ENCODE assay signal across 9 cellular contexts in genomic region chr9:14316574-14317304, GRCh38. TPM values are rescaled to one million over a fixed set of nuclear protein-coding genes. Genes with fewer than 3 reads are reported as not detected.
DNase-seq lines count a peak whose midpoint lies in the region; ATAC-seq, FAIRE-seq and TF ChIP-seq lines count a peak whose summit lies in the region.
"Had no signal": no experiment of that assay in that cellular context is flagged by ENCODE, and none has a peak within 500 bp of the region (broad histone marks: within the 10 kb centered on the region; RNA-seq: fewer than 3 reads in every experiment).

No MANE protein-coding gene starts in this region.

- H3K36me3 ChIP-seq in ES-I3 (ENCODE audit: insufficient read depth, low read length): no peaks in the 10 kb centered on the region
- H3K36me3 ChIP-seq in Panc1 (ENCODE audit: control insufficient read depth, insufficient read depth, low read length): no peaks in the 10 kb centered on the region
- no peaks in the 10 kb centered on the region for H3K36me3 ChIP-seq in prostate gland

- H3K27me3 ChIP-seq in Panc1 (ENCODE audit: control insufficient read depth, insufficient read depth, low read length): no peaks in the 10 kb centered on the region
- no peaks in the 10 kb centered on the region for H3K27me3 ChIP-seq in prostate gland (replicated peaks; ENCODE audit: insufficient read depth)

- no peaks in the 10 kb centered on the region for H3K9me3 ChIP-seq in ES-I3 (ENCODE audit: control insufficient read depth, insufficient read depth, low read length)
- no peaks in the 10 kb centered on the region for H3K9me3 ChIP-seq in Panc1 (ENCODE audit: control insufficient read depth, insufficient read depth, low read depth, low read length)
- no peaks in the 10 kb centered on the region for H3K9me3 ChIP-seq in prostate gland

- in situ Hi-C loops in Panc1 (cut with HindIII; ENCODE audit: low pct_unique_long_range_greater_than_20kb, low sequenced_read_pairs): no loop called here

- CTCF ChIA-PET in Panc1 (lab: Charles Lee): no interaction called here

- H3K27ac ChIP-seq in Panc1 (ENCODE audit: low read length) (peak overlapping the region; percentile 84), prostate gland (peak overlapping the region; percentile 98 to 99)

- BruUV-seq in Panc1 (replicated peaks; lab: Mats Ljungman, UMichigan): no TSS peak

- FAIRE-seq in urothelium cell line (lab: Jason Lieb, UNC): no peak

- H3K9ac ChIP-seq in ES-I3 (ENCODE audit: low read depth, low read length): peak overlapping the region; percentile 91

- DNase-seq in Panc1 (ENCODE audit: low read depth, low spot score) (no peak), globus pallidus (ENCODE audit: low spot score) (peak; percentile 68), prostate gland (ENCODE audit: low spot score) (no peak), urothelium cell line (ENCODE audit: low spot score) (no peak)
- DNase-seq in stimulated activated CD4-positive, alpha-beta T cell treated with anti-CD3 and anti-CD28 coated beads, Interleukin-1b, Interleukin-23, amount 100 ng/mL, for 48 hours: no peak
- DNase-seq: KG1 had no signal

- 36% methylated on average over 8 of the region's 8 CpGs for WGBS in prostate gland

- POLR2A ChIA-PET in Panc1 (lab: Charles Lee): interaction anchor here (0.7 kb wide), 1 partner anchor 40 kb away, joined by 4 read pairs; no protein-coding TSS in a partner anchor

- intact Hi-C loops in Panc1 (cut with micrococcal nuclease; ENCODE audit: unreplicated experiment) (no loop called here), prostate gland (cut with DNase I) (loop anchor here (5.0 to 10.0 kb wide), 2 partner anchors 114 to 222 kb away; no protein-coding TSS in a partner anchor)

- TF ChIP-seq CTCF in Panc1 (IDR thresholded peaks at IDR 0.05) (no peak), prostate gland (IDR thresholded peaks at IDR 0.05) (no peak)

- no peak for TF ChIP-seq POLR2A in prostate gland (IDR thresholded peaks at IDR 0.05)

- H3K4me3 ChIP-seq in Panc1 (ENCODE audit: low read depth in 2 of 2, low read length in 2 of 2) (peak overlapping the region; percentile 41 to 60), prostate gland (peak overlapping the region; percentile 73 to 86)

- H3K4me1 ChIP-seq in ES-I3 (ENCODE audit: insufficient read depth, low read length) (peaks cover 36% of the 10 kb centered on the region), Panc1 (ENCODE audit: control insufficient read depth, insufficient read depth, low read length) (peaks cover 4% of the 10 kb centered on the region), prostate gland (replicated peaks) (peaks cover 6% of the 10 kb centered on the region)

- ATAC-seq in Panc1 (no peak), GM19395 (IDR thresholded peaks at IDR 0.05; ENCODE audit: unreplicated experiment) (no peak), HG02642 (IDR thresholded peaks at IDR 0.05; ENCODE audit: poor library complexity, unreplicated experiment) (no peak)

RNA-seq across cellular contexts. Expression of gene NFIB, which starts 2.8 kb away (rescaled TPM):
- 26.7 TPM for total RNA-seq in Panc1 (2021; ENCODE audit: unreplicated experiment)
- 5.0 TPM for polyA plus RNA-seq in Panc1 (2012; ENCODE audit: insufficient read length)
- total RNA-seq in prostate gland: 100 to 1,000 TPM; 131 to 165 TPM
